Comparison of ENCODE assay signal across 7 cellular contexts in genomic region chr13:79900356-79900755, GRCh38.
"Had no signal": no experiment of that assay in that cellular context is flagged by ENCODE, and none has a peak within 500 bp of the region (broad histone marks: within the 10 kb centered on the region; RNA-seq: fewer than 3 reads in every experiment).

No MANE protein-coding gene starts in this region.

- DNase-seq: H9, HCEC 1CT, KG1 had no signal

- H3K4me3 ChIP-seq: GM23338, K562 had no signal

- H3K27ac ChIP-seq: HL-60 had no signal

- ATAC-seq: GM23338, HepG2, K562 had no signal

- H3K4me2 ChIP-seq: GM23338 had no signal
